Comparison of ENCODE assay signal across 1 cellular context in the genomic region with DNA sequence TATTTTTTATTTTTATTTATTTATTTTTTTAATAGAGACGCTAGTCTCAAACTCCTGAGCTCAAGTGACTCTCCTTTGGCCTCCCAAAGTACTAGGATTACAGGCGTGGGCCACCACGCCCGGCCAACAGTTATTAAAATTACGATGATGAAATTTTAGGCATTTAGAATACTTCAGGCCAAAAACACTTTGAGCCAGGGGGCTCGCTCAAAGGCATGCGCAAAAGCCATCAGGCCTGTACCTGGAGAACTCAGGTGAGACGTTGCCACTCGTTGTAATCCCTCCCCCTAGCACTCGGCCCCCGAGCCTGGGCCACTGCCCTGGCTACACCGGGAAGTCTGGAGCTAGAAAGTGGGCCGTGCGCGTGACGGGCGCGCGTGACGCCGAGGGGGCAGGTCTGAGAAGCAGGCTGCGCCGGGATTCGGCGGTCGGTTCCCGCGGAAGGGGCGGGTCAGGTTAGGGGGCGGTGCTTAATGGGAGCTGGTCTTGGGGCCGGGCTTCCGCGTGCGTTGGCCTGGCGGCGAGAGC.
TF ChIP-seq lines count a peak whose summit lies in the region.

No MANE protein-coding gene starts in this region.

TF ChIP-seq in HepG2, 621 proteins besides CTCF, POLR2A, EP300 and RAD21 (continued from another document and continues in another):
- TF ChIP-seq, protein P1, sequence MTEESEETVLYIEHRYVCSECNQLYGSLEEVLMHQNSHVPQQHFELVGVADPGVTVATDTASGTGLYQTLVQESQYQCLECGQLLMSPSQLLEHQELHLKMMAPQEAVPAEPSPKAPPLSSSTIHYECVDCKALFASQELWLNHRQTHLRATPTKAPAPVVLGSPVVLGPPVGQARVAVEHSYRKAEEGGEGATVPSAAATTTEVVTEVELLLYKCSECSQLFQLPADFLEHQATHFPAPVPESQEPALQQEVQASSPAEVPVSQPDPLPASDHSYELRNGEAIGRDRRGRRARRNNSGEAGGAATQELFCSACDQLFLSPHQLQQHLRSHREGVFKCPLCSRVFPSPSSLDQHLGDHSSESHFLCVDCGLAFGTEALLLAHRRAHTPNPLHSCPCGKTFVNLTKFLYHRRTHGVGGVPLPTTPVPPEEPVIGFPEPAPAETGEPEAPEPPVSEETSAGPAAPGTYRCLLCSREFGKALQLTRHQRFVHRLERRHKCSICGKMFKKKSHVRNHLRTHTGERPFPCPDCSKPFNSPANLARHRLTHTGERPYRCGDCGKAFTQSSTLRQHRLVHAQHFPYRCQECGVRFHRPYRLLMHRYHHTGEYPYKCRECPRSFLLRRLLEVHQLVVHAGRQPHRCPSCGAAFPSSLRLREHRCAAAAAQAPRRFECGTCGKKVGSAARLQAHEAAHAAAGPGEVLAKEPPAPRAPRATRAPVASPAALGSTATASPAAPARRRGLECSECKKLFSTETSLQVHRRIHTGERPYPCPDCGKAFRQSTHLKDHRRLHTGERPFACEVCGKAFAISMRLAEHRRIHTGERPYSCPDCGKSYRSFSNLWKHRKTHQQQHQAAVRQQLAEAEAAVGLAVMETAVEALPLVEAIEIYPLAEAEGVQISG (CRISPR knock-in tag; IDR thresholded peaks at IDR 0.05), result peak; percentile 84
- TF ChIP-seq ZNF160 (CRISPR knock-in tag; IDR thresholded peaks at IDR 0.05) (peak; percentile 86; the same call in 1 of the 2 replicates), DPF2 (CRISPR knock-in tag; IDR thresholded peaks at IDR 0.05; ENCODE audit: borderline replicate concordance, low read depth) (0 out of 2 replicates have a peak, but pooled peaks have one; percentile 27), POGK (CRISPR knock-in tag; conservative IDR thresholded peaks at IDR 0.05) (peak; percentile 76), ZNF672 (CRISPR knock-in tag; IDR thresholded peaks at IDR 0.05) (no peak), HES4 (CRISPR knock-in tag; IDR thresholded peaks at IDR 0.05; ENCODE audit: borderline replicate concordance) (no peak), ZNF253 (CRISPR knock-in tag; IDR thresholded peaks at IDR 0.05; ENCODE audit: borderline replicate concordance) (no peak), SP5 (CRISPR knock-in tag; IDR thresholded peaks at IDR 0.05; ENCODE audit: borderline replicate concordance, low read depth) (peak; percentile 76; the same call in 1 of the 2 replicates), LBX2 (CRISPR knock-in tag; IDR thresholded peaks at IDR 0.05; ENCODE audit: borderline replicate concordance) (peak; percentile 41; the same call in 1 of the 2 replicates), IKZF1 (IDR thresholded peaks at IDR 0.05) (no peak), TRAFD1 (CRISPR knock-in tag; IDR thresholded peaks at IDR 0.05; ENCODE audit: borderline replicate concordance) (peak; percentile 55; the same call in 1 of the 2 replicates), ZNF558 (CRISPR knock-in tag; IDR thresholded peaks at IDR 0.05; ENCODE audit: borderline replicate concordance) (0 out of 2 replicates have a peak, but pooled peaks have one; percentile 4), HNRNPL (IDR thresholded peaks at IDR 0.05; ENCODE audit: low read depth, low read length) (0 out of 2 replicates have a peak, but pooled peaks have one; percentile 52), ARID4A (CRISPR knock-in tag; IDR thresholded peaks at IDR 0.05; ENCODE audit: borderline replicate concordance) (peak; percentile 79), ZNF10 (CRISPR knock-in tag; IDR thresholded peaks at IDR 0.05; ENCODE audit: borderline replicate concordance, low read depth) (no peak), POLR2AphosphoS2 (IDR thresholded peaks at IDR 0.05; ENCODE audit: low read depth, low read length) (no peak), NR3C1 (CRISPR knock-in tag; IDR thresholded peaks at IDR 0.05) (no peak), MIXL1 (CRISPR knock-in tag; IDR thresholded peaks at IDR 0.05) (peak; percentile 88), ZMYM3 (CRISPR knock-in tag; IDR thresholded peaks at IDR 0.05) (peak; percentile 71), FOXO4 (CRISPR knock-in tag; conservative IDR thresholded peaks at IDR 0.05) (no peak), SNAI1 (CRISPR knock-in tag; IDR thresholded peaks at IDR 0.05; ENCODE audit: borderline replicate concordance) (no peak), MYC (CRISPR knock-in tag; IDR thresholded peaks at IDR 0.05; ENCODE audit: borderline replicate concordance) (peak; percentile 89), ZNF383 (CRISPR knock-in tag; IDR thresholded peaks at IDR 0.05; ENCODE audit: borderline replicate concordance) (0 out of 2 replicates have a peak, but pooled peaks have one; percentile 26), SALL2 (CRISPR knock-in tag; IDR thresholded peaks at IDR 0.05) (peak; percentile 44; the same call in 1 of the 2 replicates), ZNF3 (CRISPR knock-in tag; IDR thresholded peaks at IDR 0.05) (no peak), HNF4A (CRISPR knock-in tag; IDR thresholded peaks at IDR 0.05) (peak; percentile 20; the same call in 1 of the 2 replicates), ARNT (IDR thresholded peaks at IDR 0.05) (no peak), NFE2 (CRISPR knock-in tag; IDR thresholded peaks at IDR 0.05) (no peak)
- TF ChIP-seq, protein P2, sequence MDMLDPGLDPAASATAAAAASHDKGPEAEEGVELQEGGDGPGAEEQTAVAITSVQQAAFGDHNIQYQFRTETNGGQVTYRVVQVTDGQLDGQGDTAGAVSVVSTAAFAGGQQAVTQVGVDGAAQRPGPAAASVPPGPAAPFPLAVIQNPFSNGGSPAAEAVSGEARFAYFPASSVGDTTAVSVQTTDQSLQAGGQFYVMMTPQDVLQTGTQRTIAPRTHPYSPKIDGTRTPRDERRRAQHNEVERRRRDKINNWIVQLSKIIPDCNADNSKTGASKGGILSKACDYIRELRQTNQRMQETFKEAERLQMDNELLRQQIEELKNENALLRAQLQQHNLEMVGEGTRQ (IDR thresholded peaks at IDR 0.05; ENCODE audit: low read depth, low read length), result peak; percentile 61
- TF ChIP-seq, protein P2 (CRISPR knock-in tag; IDR thresholded peaks at IDR 0.05; ENCODE audit: borderline replicate concordance), result peak; percentile 52; the same call in 1 of the 2 replicates
- TF ChIP-seq, protein P3, sequence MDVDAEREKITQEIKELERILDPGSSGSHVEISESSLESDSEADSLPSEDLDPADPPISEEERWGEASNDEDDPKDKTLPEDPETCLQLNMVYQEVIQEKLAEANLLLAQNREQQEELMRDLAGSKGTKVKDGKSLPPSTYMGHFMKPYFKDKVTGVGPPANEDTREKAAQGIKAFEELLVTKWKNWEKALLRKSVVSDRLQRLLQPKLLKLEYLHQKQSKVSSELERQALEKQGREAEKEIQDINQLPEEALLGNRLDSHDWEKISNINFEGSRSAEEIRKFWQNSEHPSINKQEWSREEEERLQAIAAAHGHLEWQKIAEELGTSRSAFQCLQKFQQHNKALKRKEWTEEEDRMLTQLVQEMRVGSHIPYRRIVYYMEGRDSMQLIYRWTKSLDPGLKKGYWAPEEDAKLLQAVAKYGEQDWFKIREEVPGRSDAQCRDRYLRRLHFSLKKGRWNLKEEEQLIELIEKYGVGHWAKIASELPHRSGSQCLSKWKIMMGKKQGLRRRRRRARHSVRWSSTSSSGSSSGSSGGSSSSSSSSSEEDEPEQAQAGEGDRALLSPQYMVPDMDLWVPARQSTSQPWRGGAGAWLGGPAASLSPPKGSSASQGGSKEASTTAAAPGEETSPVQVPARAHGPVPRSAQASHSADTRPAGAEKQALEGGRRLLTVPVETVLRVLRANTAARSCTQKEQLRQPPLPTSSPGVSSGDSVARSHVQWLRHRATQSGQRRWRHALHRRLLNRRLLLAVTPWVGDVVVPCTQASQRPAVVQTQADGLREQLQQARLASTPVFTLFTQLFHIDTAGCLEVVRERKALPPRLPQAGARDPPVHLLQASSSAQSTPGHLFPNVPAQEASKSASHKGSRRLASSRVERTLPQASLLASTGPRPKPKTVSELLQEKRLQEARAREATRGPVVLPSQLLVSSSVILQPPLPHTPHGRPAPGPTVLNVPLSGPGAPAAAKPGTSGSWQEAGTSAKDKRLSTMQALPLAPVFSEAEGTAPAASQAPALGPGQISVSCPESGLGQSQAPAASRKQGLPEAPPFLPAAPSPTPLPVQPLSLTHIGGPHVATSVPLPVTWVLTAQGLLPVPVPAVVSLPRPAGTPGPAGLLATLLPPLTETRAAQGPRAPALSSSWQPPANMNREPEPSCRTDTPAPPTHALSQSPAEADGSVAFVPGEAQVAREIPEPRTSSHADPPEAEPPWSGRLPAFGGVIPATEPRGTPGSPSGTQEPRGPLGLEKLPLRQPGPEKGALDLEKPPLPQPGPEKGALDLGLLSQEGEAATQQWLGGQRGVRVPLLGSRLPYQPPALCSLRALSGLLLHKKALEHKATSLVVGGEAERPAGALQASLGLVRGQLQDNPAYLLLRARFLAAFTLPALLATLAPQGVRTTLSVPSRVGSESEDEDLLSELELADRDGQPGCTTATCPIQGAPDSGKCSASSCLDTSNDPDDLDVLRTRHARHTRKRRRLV (CRISPR knock-in tag; IDR thresholded peaks at IDR 0.05), result peak; percentile 24; the same call in 1 of the 2 replicates
- TF ChIP-seq, protein P4, sequence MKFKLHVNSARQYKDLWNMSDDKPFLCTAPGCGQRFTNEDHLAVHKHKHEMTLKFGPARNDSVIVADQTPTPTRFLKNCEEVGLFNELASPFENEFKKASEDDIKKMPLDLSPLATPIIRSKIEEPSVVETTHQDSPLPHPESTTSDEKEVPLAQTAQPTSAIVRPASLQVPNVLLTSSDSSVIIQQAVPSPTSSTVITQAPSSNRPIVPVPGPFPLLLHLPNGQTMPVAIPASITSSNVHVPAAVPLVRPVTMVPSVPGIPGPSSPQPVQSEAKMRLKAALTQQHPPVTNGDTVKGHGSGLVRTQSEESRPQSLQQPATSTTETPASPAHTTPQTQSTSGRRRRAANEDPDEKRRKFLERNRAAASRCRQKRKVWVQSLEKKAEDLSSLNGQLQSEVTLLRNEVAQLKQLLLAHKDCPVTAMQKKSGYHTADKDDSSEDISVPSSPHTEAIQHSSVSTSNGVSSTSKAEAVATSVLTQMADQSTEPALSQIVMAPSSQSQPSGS (CRISPR knock-in tag; IDR thresholded peaks at IDR 0.05), result peak; percentile 86
